ENCODE assay signal across 1 cellular context in genomic region chr1:48472747-48473146, GRCh38.
TF ChIP-seq lines count a peak whose summit lies in the region.

No MANE protein-coding gene starts in this region.

TF ChIP-seq in GM23338, 12 proteins besides CTCF, POLR2A, EP300 and RAD21 (continued from another document):
- no peak for TF ChIP-seq ZNF462 (CRISPR knock-in tag; IDR thresholded peaks at IDR 0.05)
TF ChIP-seq in GM23338: peak in this region for 0.
